In the genomic region with DNA sequence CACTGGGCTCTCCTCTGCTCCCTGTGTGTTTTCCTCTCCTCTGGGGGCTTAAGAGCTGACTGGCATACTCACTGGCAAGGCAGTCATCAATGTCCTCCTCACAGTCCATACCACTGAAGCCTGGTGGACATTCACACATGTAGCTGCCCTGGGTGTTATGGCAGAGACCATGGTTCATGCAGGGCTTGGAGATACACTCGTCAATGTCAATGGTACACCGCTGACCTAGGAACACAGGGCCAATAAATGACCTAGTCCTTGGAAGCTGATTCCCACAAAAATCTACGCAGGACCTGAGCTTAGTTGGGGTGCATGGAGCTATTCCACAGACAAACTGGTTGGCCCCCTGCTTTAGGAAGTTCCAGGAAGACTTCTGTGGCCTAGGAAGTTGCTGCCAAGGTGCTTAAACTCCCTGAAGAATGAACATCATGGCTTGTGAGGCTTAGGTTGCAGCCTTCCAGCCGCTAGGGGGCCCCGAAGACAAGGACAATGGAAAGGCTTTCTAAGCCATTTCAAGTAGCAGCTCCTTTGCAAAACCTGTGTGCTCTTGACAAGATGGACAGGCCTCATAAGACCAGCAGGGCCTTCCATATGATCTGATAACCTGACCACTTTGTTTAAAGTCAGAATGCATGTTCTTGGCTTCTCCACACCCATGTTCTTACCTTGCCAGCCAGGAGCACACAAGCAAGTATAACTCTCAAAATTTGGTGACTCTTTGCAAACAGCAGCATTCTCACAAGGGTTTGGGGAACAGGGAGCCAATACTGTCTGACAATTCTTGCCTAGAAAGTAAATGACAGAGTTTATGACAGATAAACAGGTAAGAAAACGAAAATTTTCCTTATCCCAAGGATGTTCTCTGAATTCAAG, we compare ENCODE assay signal across 8 cellular contexts. TPM values are rescaled to one million over a fixed set of nuclear protein-coding genes. Genes with fewer than 3 reads are reported as not detected.
DNase-seq lines count a peak whose midpoint lies in the region; ATAC-seq and TF ChIP-seq lines count a peak whose summit lies in the region.

No MANE protein-coding gene starts in this region.

- no peaks in the 10 kb centered on the region for H3K9me3 ChIP-seq in upper lobe of left lung

- intact Hi-C loops in head of caudate nucleus (cut with DNase I): no loop called here
- intact Hi-C loops in posterior cingulate gyrus (cut with DNase I): loop anchor here (10.0 kb wide), 1 partner anchor 196 kb away; no protein-coding TSS in a partner anchor

- ATAC-seq in GM21515 (IDR thresholded peaks at IDR 0.05; ENCODE audit: unreplicated experiment): peak; percentile 75
- peak; percentile 83 to 88 for ATAC-seq in upper lobe of left lung (ENCODE audit: low FRiP score in 2 of 2)

- 23 to 51% methylated on average over 1 to 6 of the region's 6 CpGs for WGBS in upper lobe of left lung, 2 donors

- no peak for TF ChIP-seq EP300 in upper lobe of left lung (IDR thresholded peaks at IDR 0.05)

- no peak overlapping the region for H3K27ac ChIP-seq in upper lobe of left lung

- H3K4me3 ChIP-seq in upper lobe of left lung: no peak overlapping the region

- peaks cover 20 to 51% (median 30%) of the 10 kb centered on the region in 4 donors for H3K36me3 ChIP-seq in upper lobe of left lung

- no peak for TF ChIP-seq POLR2A in upper lobe of left lung (IDR thresholded peaks at IDR 0.05)

- TF ChIP-seq CTCF in upper lobe of left lung (IDR thresholded peaks at IDR 0.05): peak; percentile 60 to 75 (median 66)

- H3K27me3 ChIP-seq in upper lobe of left lung: no peaks in the 10 kb centered on the region

- DNase-seq in CD1c-positive myeloid dendritic cell (ENCODE audit: extremely low spot score) (peak; percentile 68), MV-4-11 (lab: John Stamatoyannopoulos, UW) (peak; percentile 70), SK-N-DZ (ENCODE audit: low spot score) (peak; percentile 52), head of caudate nucleus (peak; percentile 60 to 90 (median 83)), posterior cingulate gyrus (peak; percentile 53 to 96 (median 80)), upper lobe of left lung (peak in 1 of 2 donors; percentile 79)
- peak; percentile 19 to 60 (median 33) for DNase-seq in activated naive CD4-positive, alpha-beta T cell (lab: John Stamatoyannopoulos, UW)

- H3K4me1 ChIP-seq in upper lobe of left lung: no peaks in the 10 kb centered on the region

RNA-seq across cellular contexts. Expression of gene ADAM30, which starts 52.3 kb away (rescaled TPM):
- polyA plus RNA-seq in SK-N-DZ (2014; cell fraction: cytosol; rRNA removed): not detected in 2 replicates
- not detected in 2 replicates for polyA plus RNA-seq in SK-N-DZ (2014; cell fraction: nucleus; rRNA removed)
- total RNA-seq in upper lobe of left lung: not detected
